Comparison of ENCODE assay signal across 8 cellular contexts in the genomic region with DNA sequence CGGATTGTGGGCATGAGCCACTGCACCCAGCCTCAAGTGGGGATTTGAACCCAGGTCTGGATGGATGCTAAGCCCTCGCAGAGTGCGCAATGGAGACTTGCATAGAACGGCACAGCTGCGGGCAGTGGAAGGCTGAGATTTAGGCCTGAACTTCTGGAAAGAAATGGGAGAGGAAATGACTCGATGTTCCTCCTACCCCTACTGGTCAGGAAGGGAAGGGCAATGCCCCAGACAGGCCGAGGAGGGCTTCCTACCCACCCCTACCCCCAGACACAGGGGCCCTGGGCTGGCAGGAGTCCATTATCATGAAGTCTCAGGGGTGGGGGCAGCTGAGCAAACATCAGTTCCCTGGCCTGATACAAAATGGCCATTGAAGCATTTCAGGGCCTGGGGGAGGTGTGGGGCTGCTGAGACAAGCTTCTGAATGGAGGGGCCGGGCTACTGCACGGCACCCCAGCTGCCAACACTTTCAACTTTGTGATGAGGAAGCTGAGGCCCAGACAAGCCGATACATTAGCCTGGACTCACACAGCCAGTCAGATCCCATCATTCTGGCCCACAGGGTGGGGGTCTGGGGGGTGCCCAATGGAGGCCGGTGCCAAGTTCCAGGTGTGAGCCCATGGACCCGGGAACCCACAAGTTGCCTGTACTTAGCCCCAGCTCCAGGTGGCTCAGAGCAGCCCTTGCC. TPM values are rescaled to one million over a fixed set of nuclear protein-coding genes. Genes with fewer than 3 reads are reported as not detected.
DNase-seq lines count a peak whose midpoint lies in the region; ATAC-seq and TF ChIP-seq lines count a peak whose summit lies in the region.

No MANE protein-coding gene starts in this region.

- no peak overlapping the region for H3K27ac Mint-ChIP-seq in activated naive CD8-positive, alpha-beta T cell treated with anti-CD3 and anti-CD28 coated beads, Interleukin-2, amount 50 U/mL, for 24 hours
- no peak overlapping the region for H3K27ac Mint-ChIP-seq in activated naive CD8-positive, alpha-beta T cell treated with anti-CD3 and anti-CD28 coated beads for 36 hours
- no peak overlapping the region for H3K27ac Mint-ChIP-seq in glutamatergic neuron (ENCODE audit: unreplicated experiment)

- H3K27me3 ChIP-seq in RWPE2 (ENCODE audit: insufficient read depth, poor library complexity, severe bottlenecking) (no peaks in the 10 kb centered on the region), transverse colon (no peaks in the 10 kb centered on the region)

- in situ Hi-C loops in transverse colon (cut with MboI; ENCODE audit: low pct_ligation_motif_present in 1 of 4, low pct_unique_long_range_greater_than_20kb in 1 of 4, low sequenced_read_pairs in 3 of 4), result no loop called here

- peaks cover 8% of the 10 kb centered on the region for H3K4me1 ChIP-seq in RWPE2 (ENCODE audit: insufficient read depth, poor library complexity, severe bottlenecking)
- H3K4me1 ChIP-seq in transverse colon, result peaks cover 7 to 8% (median 8%) of the 10 kb centered on the region in 4 donors

- peak; percentile 10 for DNase-seq in activated naive CD8-positive, alpha-beta T cell treated with anti-CD3 and anti-CD28 coated beads, Interleukin-2, amount 50 U/mL, for 24 hours
- no peak for DNase-seq in activated naive CD8-positive, alpha-beta T cell treated with anti-CD3 and anti-CD28 coated beads for 36 hours
- DNase-seq in RWPE2 (ENCODE audit: low spot score), result no peak
- DNase-seq in glutamatergic neuron, result peak; percentile 49
- no peak for DNase-seq in transverse colon
- no peak for DNase-seq in T-helper 2 cell
- no peak for DNase-seq in left colon
- DNase-seq in activated CD4-positive, alpha-beta T cell treated with anti-CD3 and anti-CD28 coated beads, Interleukin-2, amount 50 U/mL, for 48 hours, result no peak

- H3K4me3 Mint-ChIP-seq in activated naive CD8-positive, alpha-beta T cell treated with anti-CD3 and anti-CD28 coated beads, Interleukin-2, amount 50 U/mL, for 24 hours, result no peak overlapping the region
- H3K4me3 Mint-ChIP-seq in activated naive CD8-positive, alpha-beta T cell treated with anti-CD3 and anti-CD28 coated beads for 36 hours, result no peak overlapping the region
- H3K4me3 Mint-ChIP-seq in glutamatergic neuron (ENCODE audit: unreplicated experiment), result no peak overlapping the region

- H3K9me3 ChIP-seq in RWPE2 (ENCODE audit: severe bottlenecking) (no peaks in the 10 kb centered on the region), transverse colon (no peaks in the 10 kb centered on the region)

- H3K4me3 ChIP-seq in RWPE2 (ENCODE audit: severe bottlenecking) (no peak overlapping the region), transverse colon (no peak overlapping the region)

- H3K9me3 Mint-ChIP-seq in activated naive CD8-positive, alpha-beta T cell treated with anti-CD3 and anti-CD28 coated beads, Interleukin-2, amount 50 U/mL, for 24 hours, result no peaks in the 10 kb centered on the region
- H3K9me3 Mint-ChIP-seq in activated naive CD8-positive, alpha-beta T cell treated with anti-CD3 and anti-CD28 coated beads for 36 hours, result no peaks in the 10 kb centered on the region
- H3K9me3 Mint-ChIP-seq in glutamatergic neuron (ENCODE audit: unreplicated experiment), result peaks cover 5% of the 10 kb centered on the region

- TF ChIP-seq EP300 in transverse colon (IDR thresholded peaks at IDR 0.05; ENCODE audit: low read depth), result no peak

- H3K4me1 Mint-ChIP-seq in activated naive CD8-positive, alpha-beta T cell treated with anti-CD3 and anti-CD28 coated beads, Interleukin-2, amount 50 U/mL, for 24 hours, result no peaks in the 10 kb centered on the region
- H3K4me1 Mint-ChIP-seq in activated naive CD8-positive, alpha-beta T cell treated with anti-CD3 and anti-CD28 coated beads for 36 hours, result no peaks in the 10 kb centered on the region
- H3K4me1 Mint-ChIP-seq in glutamatergic neuron (ENCODE audit: low read depth, unreplicated experiment), result no peaks in the 10 kb centered on the region

- WGBS in transverse colon (ENCODE audit: low coverage in 1 of 2), 2 donors, result 64% methylated on average over 11 of the region's 12 CpGs; no CpG with 5 or more reads in 1 of the 2 donors

- no peak overlapping the region for H3K27ac ChIP-seq in RWPE2 (ENCODE audit: poor library complexity, severe bottlenecking)
- H3K27ac ChIP-seq in transverse colon, result no peak overlapping the region

- TF ChIP-seq CTCF in RWPE2 (IDR thresholded peaks at IDR 0.05; ENCODE audit: poor library complexity, severe bottlenecking) (peak; percentile 43), glutamatergic neuron (IDR thresholded peaks at IDR 0.05; ENCODE audit: partially characterized antibody, unreplicated experiment) (peak; percentile 68), transverse colon (IDR thresholded peaks at IDR 0.05) (peak in 4 of 5 experiments; percentile 23 to 47 (median 37))

- no peak for ATAC-seq in activated naive CD8-positive, alpha-beta T cell treated with anti-CD3 and anti-CD28 coated beads, Interleukin-2, amount 50 U/mL, for 24 hours
- peak; percentile 16; the same call in 1 of the 3 replicates for ATAC-seq in RWPE2 (ENCODE audit: low read depth)
- ATAC-seq in left colon, result no peak

- H3K36me3 ChIP-seq in RWPE2 (ENCODE audit: low read depth), result no peaks in the 10 kb centered on the region
- H3K36me3 ChIP-seq in transverse colon, result no peaks in the 10 kb centered on the region

- peaks cover 23% of the 10 kb centered on the region for H3K27me3 Mint-ChIP-seq in activated naive CD8-positive, alpha-beta T cell treated with anti-CD3 and anti-CD28 coated beads, Interleukin-2, amount 50 U/mL, for 24 hours
- H3K27me3 Mint-ChIP-seq in activated naive CD8-positive, alpha-beta T cell treated with anti-CD3 and anti-CD28 coated beads for 36 hours, result peaks cover 40% of the 10 kb centered on the region
- no peaks in the 10 kb centered on the region for H3K27me3 Mint-ChIP-seq in glutamatergic neuron (ENCODE audit: unreplicated experiment)

- intact Hi-C loops in transverse colon (cut with DNase I; ENCODE audit: low total_unique reads), result no loop called here
- intact Hi-C loops in left colon (cut with DNase I, micrococcal nuclease), result no loop called here

- H3K36me3 Mint-ChIP-seq in activated naive CD8-positive, alpha-beta T cell treated with anti-CD3 and anti-CD28 coated beads, Interleukin-2, amount 50 U/mL, for 24 hours (ENCODE audit: low read depth), result no peaks in the 10 kb centered on the region
- no peaks in the 10 kb centered on the region for H3K36me3 Mint-ChIP-seq in activated naive CD8-positive, alpha-beta T cell treated with anti-CD3 and anti-CD28 coated beads for 36 hours
- no peaks in the 10 kb centered on the region for H3K36me3 Mint-ChIP-seq in glutamatergic neuron (ENCODE audit: unreplicated experiment)

- TF ChIP-seq POLR2A in transverse colon (IDR thresholded peaks at IDR 0.05), result no peak

RNA-seq across cellular contexts. Expression of gene WDR38, which starts 13.5 kb away (rescaled TPM):
- total RNA-seq in activated naive CD8-positive, alpha-beta T cell treated with anti-CD3 and anti-CD28 coated beads for 36 hours, result not detected
- not detected for total RNA-seq in glutamatergic neuron (ENCODE audit: unreplicated experiment)
- total RNA-seq in transverse colon, result not detected
- not detected for total RNA-seq in left colon

RNA-seq across cellular contexts. Expression of gene RPL35, which starts 22.0 kb away (rescaled TPM):
- total RNA-seq in activated naive CD8-positive, alpha-beta T cell treated with anti-CD3 and anti-CD28 coated beads for 36 hours, result 1,000 to 10,000 TPM; 2,220 to 2,231 TPM
- total RNA-seq in glutamatergic neuron (ENCODE audit: unreplicated experiment) (559 TPM), transverse colon (1,000 to 10,000 TPM in 3 of 4 donors, 100 to 1,000 TPM in 1; 498 to 3,953 (median 1,382) TPM), left colon (100 to 1,000 TPM; 771 to 811 TPM)

RNA-seq across cellular contexts. Expression of gene ARPC5L, which starts 22.2 kb away (rescaled TPM):
- total RNA-seq in activated naive CD8-positive, alpha-beta T cell treated with anti-CD3 and anti-CD28 coated beads for 36 hours, result 100 to 1,000 TPM; 102 to 104 TPM
- total RNA-seq in glutamatergic neuron (ENCODE audit: unreplicated experiment) (25.2 TPM), transverse colon (10 to 100 TPM in 3 of 4 donors, 1 to 10 TPM in 1; 9.8 to 37.0 (median 22.8) TPM), left colon (10 to 100 TPM; 43.4 to 51.6 TPM)

Comparison
In these comparisons a context has a peak if more than half of its experiments do, and no peak if none do; other contexts are left out.
1. DNase-seq: peak in activated naive CD8-positive, alpha-beta T cell treated with anti-CD3 and anti-CD28 coated beads, Interleukin-2, amount 50 U/mL, for 24 hours (single experiment) and glutamatergic neuron (single experiment); none in activated naive CD8-positive, alpha-beta T cell treated with anti-CD3 and anti-CD28 coated beads for 36 hours (single experiment), RWPE2 (single experiment), transverse colon (single experiment), T-helper 2 cell (0 of 5), left colon (0 of 2) and activated CD4-positive, alpha-beta T cell treated with anti-CD3 and anti-CD28 coated beads, Interleukin-2, amount 50 U/mL, for 48 hours (0 of 2).
2. Peak in every context shown above with its lines, with median percentiles within 50 percentile points of each other: CTCF ChIP-seq.